Comparison of ENCODE assay signal across 12 cellular contexts in genomic region chr20:48384147-48384818, GRCh38.
DNase-seq lines count a peak whose midpoint lies in the region; ATAC-seq, FAIRE-seq and TF ChIP-seq lines count a peak whose summit lies in the region.
"Had no signal": no experiment of that assay in that cellular context is flagged by ENCODE, and none has a peak within 500 bp of the region (broad histone marks: within the 10 kb centered on the region; RNA-seq: fewer than 3 reads in every experiment).

No MANE protein-coding gene starts in this region.

- H3K36me3 ChIP-seq in HUES6 (ENCODE audit: control insufficient read depth, insufficient read depth, low read length) (no peaks in the 10 kb centered on the region), colonic mucosa (no peaks in the 10 kb centered on the region), upper lobe of right lung (no peaks in the 10 kb centered on the region), kidney (ENCODE audit: control insufficient read depth in 1 of 2, insufficient read depth in 2 of 2, low read length in 2 of 2) (no peaks in the 10 kb centered on the region)
- H3K36me3 ChIP-seq: adrenal gland; BLaER1 treated with 17β-estradiol and CSF1 and Interleukin-3, amounts not matched to agents 10 nM and 100 nM had no signal

- H3K9ac ChIP-seq in HUES6 (ENCODE audit: low read length) (no peak overlapping the region), colonic mucosa (ENCODE audit: low read depth in 2 of 2, low read length in 2 of 2) (no peak overlapping the region), kidney (ENCODE audit: low read length in 2 of 2) (no peak overlapping the region)
- H3K9ac ChIP-seq: BLaER1 treated with 17β-estradiol and CSF1 and Interleukin-3, amounts not matched to agents 10 nM and 100 nM had no signal

- peak in 2 of 3 donors; percentile 4 to 5 for DNase-seq in stimulated activated CD4-positive, alpha-beta T cell treated with anti-CD3 and anti-CD28 coated beads, Interleukin-12 subunit alpha, Interleukin-12 subunit beta, amount 100 ng/mL, for 48 hours (ENCODE audit: low read depth in 2 of 3, low spot score in 1 of 3)
- no peak for DNase-seq in stimulated activated CD4-positive, alpha-beta T cell treated with anti-CD3 and anti-CD28 coated beads, Interleukin-12 subunit alpha, Interleukin-12 subunit beta, amount 100 ng/mL, for 4 hours
- DNase-seq in colonic mucosa = peak; percentile 52
- DNase-seq in upper lobe of right lung = no peak
- DNase-seq in NCI-H446 treated with DMSO at 0.1 percent for 48 hours (lab: John Stamatoyannopoulos, UW) = no peak
- no peak for DNase-seq in NCI-H524 treated with DMSO at 0.1 percent for 48 hours (lab: John Stamatoyannopoulos, UW)
- no peak for DNase-seq in kidney
- DNase-seq: adrenal gland, KG1, NCI-H2029 treated with DMSO at 0.1 percent for 48 hours had no signal

- FAIRE-seq in kidney (lab: Jason Lieb, UNC) = no peak

- H3K4me3 ChIP-seq in HUES6 (ENCODE audit: low read depth, low read length) (peak overlapping the region; percentile 41), colonic mucosa (no peak overlapping the region), upper lobe of right lung (no peak overlapping the region), kidney (ENCODE audit: low read length in 2 of 2) (no peak overlapping the region)
- H3K4me3 ChIP-seq: adrenal gland; BLaER1 treated with 17β-estradiol and CSF1 and Interleukin-3, amounts not matched to agents 10 nM and 100 nM had no signal

- TF ChIP-seq CTCF in colonic mucosa (IDR thresholded peaks at IDR 0.05) (no peak), upper lobe of right lung (IDR thresholded peaks at IDR 0.05) (no peak), kidney (IDR thresholded peaks at IDR 0.05; ENCODE audit: borderline replicate concordance, extremely low read depth, insufficient read depth) (no peak)

- ATAC-seq in upper lobe of right lung = peak; percentile 33

- intact Hi-C loops in colonic mucosa (cut with DNase I) = no loop called here
- intact Hi-C loops in upper lobe of right lung (cut with DNase I) = no loop called here
- intact Hi-C loops in kidney (cut with DNase I) = no loop called here

- H3K4me1 ChIP-seq in HUES6 (ENCODE audit: control insufficient read depth, insufficient read depth, low read length) (peaks cover 21% of the 10 kb centered on the region), colonic mucosa (no peaks in the 10 kb centered on the region), upper lobe of right lung (no peaks in the 10 kb centered on the region), kidney (ENCODE audit: control insufficient read depth in 1 of 2, insufficient read depth in 1 of 2, low read depth in 1 of 2, low read length in 2 of 2) (peaks cover 0 to 2% of the 10 kb centered on the region in 2 donors)
- H3K4me1 ChIP-seq: adrenal gland; BLaER1 treated with 17β-estradiol and CSF1 and Interleukin-3, amounts not matched to agents 10 nM and 100 nM had no signal

- H3K27me3 ChIP-seq in HUES6 (ENCODE audit: control insufficient read depth, insufficient read depth, low read length) (no peaks in the 10 kb centered on the region), colonic mucosa (no peaks in the 10 kb centered on the region), upper lobe of right lung (peaks cover 3% of the 10 kb centered on the region)
- H3K27me3 ChIP-seq: adrenal gland; BLaER1 treated with 17β-estradiol and CSF1 and Interleukin-3, amounts not matched to agents 10 nM and 100 nM had no signal

- no peak overlapping the region for H3K27ac ChIP-seq in HUES6 (ENCODE audit: low read depth, low read length)
- no peak overlapping the region for H3K27ac ChIP-seq in colonic mucosa
- H3K27ac ChIP-seq in upper lobe of right lung = no peak overlapping the region
- H3K27ac ChIP-seq in kidney (ENCODE audit: low read depth in 2 of 2, low read length in 2 of 2) = no peak overlapping the region
- H3K27ac ChIP-seq: adrenal gland; BLaER1 treated with 17β-estradiol and CSF1 and Interleukin-3, amounts not matched to agents 10 nM and 100 nM had no signal

- H3K9me3 ChIP-seq in HUES6 (ENCODE audit: control insufficient read depth, insufficient read depth, low read depth, low read length) (no peaks in the 10 kb centered on the region), colonic mucosa (no peaks in the 10 kb centered on the region), upper lobe of right lung (no peaks in the 10 kb centered on the region), kidney (ENCODE audit: control insufficient read depth in 1 of 2, low read length in 2 of 2) (no peaks in the 10 kb centered on the region)
- H3K9me3 ChIP-seq: adrenal gland had no signal

Comparison
In these comparisons a context has a peak if more than half of its experiments do, and no peak if none do; other contexts are left out.
1. DNase-seq: peak in stimulated activated CD4-positive, alpha-beta T cell treated with anti-CD3 and anti-CD28 coated beads, Interleukin-12 subunit alpha, Interleukin-12 subunit beta, amount 100 ng/mL, for 48 hours (2 of 3) and colonic mucosa (single experiment); none in stimulated activated CD4-positive, alpha-beta T cell treated with anti-CD3 and anti-CD28 coated beads, Interleukin-12 subunit alpha, Interleukin-12 subunit beta, amount 100 ng/mL, for 4 hours (single experiment), upper lobe of right lung (single experiment), NCI-H446 treated with DMSO at 0.1 percent for 48 hours (single experiment), NCI-H524 treated with DMSO at 0.1 percent for 48 hours (single experiment) and kidney (single experiment).